ENCODE assay signal across 17 cellular contexts in the genomic region with DNA sequence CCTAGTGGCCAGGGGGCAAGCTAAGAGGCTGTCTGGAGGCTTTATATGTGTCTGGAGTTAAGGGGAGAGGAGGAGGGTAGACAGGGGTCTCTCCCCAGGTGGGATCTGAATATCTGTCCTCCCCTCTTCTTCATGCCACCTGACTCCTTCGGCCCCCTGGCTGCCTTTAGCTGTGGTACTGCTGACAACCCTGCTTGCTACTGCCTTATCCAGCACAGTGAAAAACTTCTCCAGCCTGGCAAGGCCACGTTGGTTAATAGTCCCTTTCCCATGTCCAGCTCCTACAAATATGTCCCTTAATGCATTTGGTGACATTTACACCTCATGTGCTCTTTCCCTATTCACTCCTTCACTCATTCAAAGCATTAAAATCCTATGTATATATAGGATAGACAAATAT. TPM values are rescaled to one million over a fixed set of nuclear protein-coding genes. Genes with fewer than 3 reads are reported as not detected.
A peak's percentile ranks its signal among the peaks of the same experiment; 100 is the strongest.
DNase-seq lines count a peak whose midpoint lies in the region; ATAC-seq and TF ChIP-seq lines count a peak whose summit lies in the region.
"Had no signal": no experiment of that assay in that cellular context is flagged by ENCODE, and none has a peak within 500 bp of the region (broad histone marks: within the 10 kb centered on the region; RNA-seq: fewer than 3 reads in every experiment).

No MANE protein-coding gene starts in this region.

- ATAC-seq in gastroesophageal sphincter (no peak), psoas muscle (no peak)
- ATAC-seq: CD8-positive, alpha-beta T cell; HCT116 had no signal

- no peaks in the 10 kb centered on the region for H3K79me1 ChIP-seq in mesenchymal stem cell (replicated peaks; ENCODE audit: low read length, poor library complexity, severe bottlenecking)

- no peak overlapping the region for H3K23ac ChIP-seq in mesenchymal stem cell (ENCODE audit: low read length in 2 of 2)

- no peak overlapping the region for H2AK5ac ChIP-seq in mesenchymal stem cell (ENCODE audit: low read length, severe bottlenecking)

- intact Hi-C loops in psoas muscle (cut with DNase I), result loop anchor here in 1 of 2 donors (10.0 kb wide), 1 partner anchor 49 kb away; no protein-coding TSS in a partner anchor

- H3K36me3 ChIP-seq in gastroesophageal sphincter, result peaks cover 0 to 79% of the 10 kb centered on the region in 2 donors
- H3K36me3 ChIP-seq in psoas muscle (ENCODE audit: insufficient read depth in 1 of 2, low read depth in 1 of 2), result peaks cover 0 to 39% of the 10 kb centered on the region in 2 donors
- no peaks in the 10 kb centered on the region for H3K36me3 ChIP-seq in mesenchymal stem cell (ENCODE audit: control insufficient read depth in 1 of 2, insufficient read depth in 2 of 2, low read depth in 1 of 2, low read length in 2 of 2)

- H2AFZ ChIP-seq in mesenchymal stem cell (ENCODE audit: low read depth, low read length), result no peak overlapping the region
- H2AFZ ChIP-seq: GM23248 had no signal

- no peak for TF ChIP-seq POLR2A in gastroesophageal sphincter (IDR thresholded peaks at IDR 0.05)

- no peak overlapping the region for H2BK15ac ChIP-seq in mesenchymal stem cell (ENCODE audit: low read depth, poor library complexity, severe bottlenecking)

- no peak overlapping the region for H2BK120ac ChIP-seq in mesenchymal stem cell (ENCODE audit: low read depth, low read length)

- no peak overlapping the region for H3K18ac ChIP-seq in mesenchymal stem cell (ENCODE audit: low read depth in 1 of 2, low read length in 2 of 2)

- H3K14ac ChIP-seq in mesenchymal stem cell (ENCODE audit: low read length in 2 of 2), result no peak overlapping the region

- TF ChIP-seq EP300 in gastroesophageal sphincter (IDR thresholded peaks at IDR 0.05), result no peak

- DNase-seq in psoas muscle (no peak), mesenchymal stem cell (no peak), COLO829 (ENCODE audit: low spot score) (no peak), GM19238 (ENCODE audit: insufficient read length, low spot score) (no peak), NCI-H187 (lab: John Stamatoyannopoulos, UW) (no peak)
- DNase-seq: ACHN; CD8-positive, alpha-beta T cell; GF-D8; GM23248; Karpas-422; NCI-H1417 treated with DMSO at 0.1 percent for 48 hours; NCI-H2029 treated with DMSO at 0.1 percent for 48 hours; NCI-H510A had no signal

- H4K8ac ChIP-seq in mesenchymal stem cell (ENCODE audit: low read length), result no peak overlapping the region

- no peak overlapping the region for H3K4ac ChIP-seq in mesenchymal stem cell (ENCODE audit: low read depth in 1 of 2, low read length in 2 of 2)

- H3K4me1 ChIP-seq in gastroesophageal sphincter (peaks cover 0 to 88% (median 42%) of the 10 kb centered on the region in 3 donors), psoas muscle (peaks cover 51% of the 10 kb centered on the region), mesenchymal stem cell (ENCODE audit: control insufficient read depth, insufficient read depth, low read depth, low read length) (peaks cover 5% of the 10 kb centered on the region)

- no peak overlapping the region for H3K4me3 ChIP-seq in gastroesophageal sphincter
- H3K4me3 ChIP-seq in psoas muscle, result no peak overlapping the region
- no peak overlapping the region for H3K4me3 ChIP-seq in mesenchymal stem cell (ENCODE audit: insufficient read depth in 1 of 2, low read depth in 1 of 2, low read length in 2 of 2)
- H3K4me3 ChIP-seq: GM23248 had no signal

- no peaks in the 10 kb centered on the region for H3K27me3 ChIP-seq in gastroesophageal sphincter
- no peaks in the 10 kb centered on the region for H3K27me3 ChIP-seq in psoas muscle (ENCODE audit: insufficient read depth in 3 of 3, low read length in 2 of 3)
- H3K27me3 ChIP-seq in mesenchymal stem cell (ENCODE audit: control insufficient read depth in 1 of 2, insufficient read depth in 1 of 2, low read length in 2 of 2), result peaks cover 30 to 44% of the 10 kb centered on the region in 2 experiments

- H3K9ac ChIP-seq in mesenchymal stem cell (ENCODE audit: low read length), result no peak overlapping the region
- H3K9ac ChIP-seq: GM23248 had no signal

- TF ChIP-seq CTCF in 22Rv1 (IDR thresholded peaks at IDR 0.05) (no peak), VCaP (conservative IDR thresholded peaks at IDR 0.05) (no peak), gastroesophageal sphincter (IDR thresholded peaks at IDR 0.05) (no peak), psoas muscle (IDR thresholded peaks at IDR 0.05) (no peak)

- 33 to 73% methylated on average over 1 to 2 of the region's 2 CpGs for WGBS in gastroesophageal sphincter (ENCODE audit: low coverage in 1 of 2), 2 donors
- 45 to 65% (median 60%) methylated on average over 2 of the region's 2 CpGs for WGBS in psoas muscle, 3 donors
- WGBS in mesenchymal stem cell, result 74% methylated on average over 2 of the region's 2 CpGs

- H3K27ac ChIP-seq in 22Rv1 (peak overlapping the region; percentile 20), VCaP (peak overlapping the region; percentile 29), gastroesophageal sphincter (peak overlapping the region in 3 of 4 donors; percentile 66 to 74 (median 67)), psoas muscle (peak overlapping the region; percentile 58), mesenchymal stem cell (ENCODE audit: low read length, poor library complexity, severe bottlenecking) (no peak overlapping the region)
- H3K27ac ChIP-seq: GM23248 had no signal

- H3K9me3 ChIP-seq in gastroesophageal sphincter (no peaks in the 10 kb centered on the region), psoas muscle (no peaks in the 10 kb centered on the region), mesenchymal stem cell (ENCODE audit: control insufficient read depth, low read length) (no peaks in the 10 kb centered on the region)

- no peak overlapping the region for H2BK5ac ChIP-seq in mesenchymal stem cell (ENCODE audit: low read depth, low read length, poor library complexity, severe bottlenecking)

- H3K4me2 ChIP-seq in mesenchymal stem cell (ENCODE audit: low read length, poor library complexity, severe bottlenecking), result no peak overlapping the region

- H4K91ac ChIP-seq in mesenchymal stem cell (ENCODE audit: low read length), result no peak overlapping the region

- no peak overlapping the region for H2BK12ac ChIP-seq in mesenchymal stem cell (ENCODE audit: low read length in 2 of 2)

RNA-seq across cellular contexts. Expression of a gene that starts 42.4 kb away (rescaled TPM):
- total RNA-seq in gastroesophageal sphincter (100 to 1,000 TPM in 3 of 4 donors, 10 to 100 TPM in 1; 39.4 to 409 (median 243) TPM), psoas muscle (1,000 to 10,000 TPM in 1 of 4 donors, 100 to 1,000 TPM in 3; 165 to 2,602 (median 604) TPM)
- polyA plus RNA-seq in psoas muscle, result 1,000 to 10,000 TPM in 2 of 3 donors, 100 to 1,000 TPM in 1; 649 to 3,089 (median 1,851) TPM
- 700 TPM for polyA plus RNA-seq in mesenchymal stem cell (2013, experiment 1 of 2)
- polyA plus RNA-seq in mesenchymal stem cell (2013, experiment 2 of 2), result 645 TPM
- total RNA-seq: CD8-positive, alpha-beta T cell had no signal
